ENCODE assay signal across 1 cellular context in genomic region chr7:7793921-7794320, GRCh38.
TF ChIP-seq lines count a peak whose summit lies in the region.

No MANE protein-coding gene starts in this region.

TF ChIP-seq in H1, 55 proteins besides CTCF, POLR2A, EP300 and RAD21:
- TF ChIP-seq RXRA (IDR thresholded peaks at IDR 0.05; ENCODE audit: insufficient read depth, low read depth, low read length) (no peak), NRF1 (IDR thresholded peaks at IDR 0.05; ENCODE audit: low read depth, low read length) (no peak), SRF (IDR thresholded peaks at IDR 0.05; ENCODE audit: low read depth, low read length) (no peak), CHD1 (IDR thresholded peaks at IDR 0.05; ENCODE audit: low read depth, low read length) (no peak), USF2 (IDR thresholded peaks at IDR 0.05; ENCODE audit: low read length) (no peak), TAF7 (optimal IDR thresholded peaks at IDR 0.05; ENCODE audit: borderline replicate concordance, low read depth, low read length) (no peak), TEAD4 (IDR thresholded peaks at IDR 0.05; ENCODE audit: low read depth, low read length) (no peak), SAP30 (IDR thresholded peaks at IDR 0.05; ENCODE audit: insufficient read depth, insufficient replicate concordance, low read length) (no peak), POU5F1 (IDR thresholded peaks at IDR 0.05; ENCODE audit: low read depth, low read length) (no peak), SP2 (IDR thresholded peaks at IDR 0.05; ENCODE audit: low read length) (no peak), SP4 (IDR thresholded peaks at IDR 0.05; ENCODE audit: low read length) (no peak), CBX5 (IDR thresholded peaks at IDR 0.05; ENCODE audit: low read depth, low read length) (no peak), SUZ12 (IDR thresholded peaks at IDR 0.05; ENCODE audit: low read length) (no peak), GTF2F1 (IDR thresholded peaks at IDR 0.05; ENCODE audit: borderline replicate concordance, low read depth, low read length) (no peak), ASH2L (IDR thresholded peaks at IDR 0.05; ENCODE audit: low read length) (no peak)
